8 cellular contexts compared by ENCODE assay signal in genomic region chr4:185395956-185396723, GRCh38. TPM values are rescaled to one million over a fixed set of nuclear protein-coding genes. Genes with fewer than 3 reads are reported as not detected.
DNase-seq lines count a peak whose midpoint lies in the region; TF ChIP-seq lines count a peak whose summit lies in the region.

No MANE protein-coding gene starts in this region.

- H3K4me1 Mint-ChIP-seq in H9 (peaks cover 18 to 24% of the 10 kb centered on the region in 2 experiments), neural crest cell (peaks cover 17% of the 10 kb centered on the region)

- no peaks in the 10 kb centered on the region for H3K4me1 ChIP-seq in ES-I3 (ENCODE audit: insufficient read depth, low read length)
- no peaks in the 10 kb centered on the region for H3K4me1 ChIP-seq in H9 (ENCODE audit: insufficient read depth, low read length)
- peaks cover 14 to 56% (median 32%) of the 10 kb centered on the region in 4 donors for H3K4me1 ChIP-seq in stomach

- peaks cover 0 to 31% (median 26%) of the 10 kb centered on the region in 3 experiments; a peak in 5 of 7 replicates for H3K36me3 Mint-ChIP-seq in H9 (ENCODE audit: insufficient read depth in 1 of 3, low read depth in 3 of 3)
- H3K36me3 Mint-ChIP-seq in neural crest cell (ENCODE audit: low read depth) = peaks cover 9% of the 10 kb centered on the region

- peak; percentile 65 for TF ChIP-seq EP300 in stomach (IDR thresholded peaks at IDR 0.05)

- no peak overlapping the region for H2BK15ac ChIP-seq in H9 (ENCODE audit: low read depth, low read length)

- no peak overlapping the region for H3K27ac ChIP-seq in H9 (ENCODE audit: insufficient read length, low read depth, low read length)
- peak overlapping the region; percentile 99 for H3K27ac ChIP-seq in stomach

- H3K79me1 ChIP-seq in H9 (ENCODE audit: insufficient read depth, low read depth, low read length, poor library complexity, severe bottlenecking) = no peaks in the 10 kb centered on the region

- H3K27ac Mint-ChIP-seq in H9 = peak overlapping the region in 1 of 3 experiments; percentile 88; a peak in 2 of 7 replicates
- H3K27ac Mint-ChIP-seq in neural crest cell (ENCODE audit: unreplicated experiment) = peak overlapping the region; percentile 83

- H3K4me3 ChIP-seq in fibroblast of villous mesenchyme (ENCODE audit: low read depth, low read length) = peak overlapping the region; percentile 80
- peak overlapping the region; percentile 55 to 90 (median 78) for H3K4me3 ChIP-seq in stomach

- H3K9me3 Mint-ChIP-seq in H9 (peaks cover 2 to 3% of the 10 kb centered on the region in 2 experiments; a peak in 4 of 5 replicates), neural crest cell (no peaks in the 10 kb centered on the region)

- no peaks in the 10 kb centered on the region for H3K79me2 ChIP-seq in H9 (ENCODE audit: insufficient read depth, low read length)

- no peak overlapping the region for H3K56ac ChIP-seq in H9 (ENCODE audit: insufficient read length, low read depth, low read length)

- H3K23me2 ChIP-seq in H9 (ENCODE audit: insufficient read length, low read depth, low read length, poor library complexity, severe bottlenecking) = peaks cover 9% of the 10 kb centered on the region

- H2BK5ac ChIP-seq in H9 (ENCODE audit: insufficient read length, low read length) = no peak overlapping the region

- no peak overlapping the region; the same call in 1 of the 2 replicates for H3K4ac ChIP-seq in H9 (ENCODE audit: low read depth, low read length)

- WGBS in H9 (ENCODE audit: extremely low coverage, insufficient read length, low lambda C conversion rate) = no CpG with 5 or more reads among the region's 98 CpGs
- WGBS in stomach, 5 donors = 0 to 1% (median 1%) methylated on average over 38 to 98 of the region's 98 CpGs

- H2BK20ac ChIP-seq in H9 (ENCODE audit: low read depth, low read length, poor library complexity, severe bottlenecking) = no peak overlapping the region

- H3K4me3 Mint-ChIP-seq in H9 (peak overlapping the region; percentile 81 to 87), neural crest cell (peak overlapping the region; percentile 88)

- H3K9ac ChIP-seq in ES-I3 (ENCODE audit: low read depth, low read length) (peak overlapping the region; percentile 75; the same call in 1 of the 2 replicates), H9 (ENCODE audit: extremely low read depth, insufficient read length, low read length) (no peak overlapping the region)

- TF ChIP-seq POLR2A in Raji (IDR thresholded peaks at IDR 0.05; ENCODE audit: insufficient read depth, low read depth, low read length) (peak; percentile 72), stomach (IDR thresholded peaks at IDR 0.05) (peak in 2 of 4 donors; percentile 54 to 64)

- H3K27me3 ChIP-seq in H9 (ENCODE audit: insufficient read depth, low read length) (no peaks in the 10 kb centered on the region), stomach (no peaks in the 10 kb centered on the region)

- H4K20me1 ChIP-seq in H9 (ENCODE audit: control insufficient read depth, insufficient read depth, insufficient read length) = no peaks in the 10 kb centered on the region

- no peak overlapping the region for H2BK12ac ChIP-seq in H9 (ENCODE audit: insufficient read length, low read depth, low read length)

- no peak overlapping the region for H4K91ac ChIP-seq in H9 (ENCODE audit: insufficient read length, low read depth, low read length)

- H3K4me2 ChIP-seq in H9 (ENCODE audit: insufficient read depth, insufficient read length, low read length) = peak overlapping the region; percentile 72

- no peak overlapping the region for H4K8ac ChIP-seq in H9 (replicated peaks; ENCODE audit: insufficient read length, low read depth, low read length)

- H3K36me3 ChIP-seq in ES-I3 (ENCODE audit: insufficient read depth, low read length) (no peaks in the 10 kb centered on the region), stomach (peaks cover 0 to 25% (median 21%) of the 10 kb centered on the region in 4 donors)

- no peak overlapping the region for H3K23ac ChIP-seq in H9 (ENCODE audit: insufficient read length, low read depth, low read length)

- peaks cover 2% of the 10 kb centered on the region; the same call in 1 of the 2 replicates for H3K27me3 Mint-ChIP-seq in H9 (ENCODE audit: low read depth)
- peaks cover 16% of the 10 kb centered on the region for H3K27me3 Mint-ChIP-seq in neural crest cell (ENCODE audit: low read depth)

- no peak for TF ChIP-seq CTCF in H9 (conservative IDR thresholded peaks at IDR 0.05)
- no peak for TF ChIP-seq CTCF in fibroblast of villous mesenchyme (IDR thresholded peaks at IDR 0.05; ENCODE audit: insufficient read depth, low read depth, low read length)
- no peak for TF ChIP-seq CTCF in neural crest cell (conservative IDR thresholded peaks at IDR 0.05)
- no peak for TF ChIP-seq CTCF in stomach (IDR thresholded peaks at IDR 0.05)

- peak overlapping the region; percentile 74 for H3K14ac ChIP-seq in H9 (ENCODE audit: insufficient read depth, low read length)

- no peak overlapping the region for H2BK120ac ChIP-seq in H9 (ENCODE audit: low read depth, low read length, poor library complexity, severe bottlenecking)

- no peak overlapping the region for H4K5ac ChIP-seq in H9 (ENCODE audit: insufficient read length, low read depth, low read length)

- no peak overlapping the region for H2AFZ ChIP-seq in H9 (ENCODE audit: low read length)

- intact Hi-C loops in stomach (cut with DNase I; ENCODE audit: low total_unique reads) = loop anchor here (10.0 kb wide), 1 partner anchor 181 kb away; no protein-coding TSS in a partner anchor

- peak overlapping the region; percentile 63 for H3K18ac ChIP-seq in H9 (ENCODE audit: insufficient read length, low read depth, low read length)

- DNase-seq in H9 (peak; percentile 96), M059J (ENCODE audit: low read depth) (peak; percentile 94), activated gamma-delta T cell (lab: John Stamatoyannopoulos, UW) (peak; percentile 96), fibroblast of villous mesenchyme (ENCODE audit: low read depth) (peak; percentile 98), neural crest cell (ENCODE audit: low read depth, low spot score) (peak; percentile 91), stomach (peak; percentile 98)

- H2AK5ac ChIP-seq in H9 (ENCODE audit: insufficient read length, low read length) = no peak overlapping the region

- H3K9me3 ChIP-seq in ES-I3 (ENCODE audit: control insufficient read depth, insufficient read depth, low read length) = no peaks in the 10 kb centered on the region; the same call in 1 of the 2 replicates
- H3K9me3 ChIP-seq in H9 (ENCODE audit: control insufficient read depth, low read depth, low read length) = no peaks in the 10 kb centered on the region
- H3K9me3 ChIP-seq in stomach = no peaks in the 10 kb centered on the region

- no peak overlapping the region for H3T11ph ChIP-seq in H9 (ENCODE audit: low read length)

RNA-seq across cellular contexts. Expression of gene LRP2BP, which starts 0.4 kb away (rescaled TPM):
- total RNA-seq in H9 (2021) (0.20 and 0.46 TPM in 2 replicates), fibroblast of villous mesenchyme (0.32 and 1.3 TPM in 2 replicates), neural crest cell (0.07 TPM in 1 of 2 replicates, not detected in the other), stomach (1 to 10 TPM in 1 of 5 donors, under 1 TPM in 2, not detected in 2; 0.45 to 4.8 (median 0.58) TPM)
- total RNA-seq in M059J (2014; rRNA removed; shearing (Covaris generic)) = 0.07 and 0.34 TPM in 2 replicates
- under 1 TPM in 2 of 3 donors, not detected in 1; 0.31 to 0.43 TPM for polyA plus RNA-seq in stomach

RNA-seq across cellular contexts. Expression of gene ANKRD37, which starts 0.5 kb away (rescaled TPM):
- 3.7 and 5.0 TPM in 2 replicates for total RNA-seq in H9 (2021)
- 6.3 and 8.5 TPM in 2 replicates for total RNA-seq in M059J (2014; rRNA removed; shearing (Covaris generic))
- total RNA-seq in fibroblast of villous mesenchyme = 3.0 and 3.2 TPM in 2 replicates
- 0.98 and 1.6 TPM in 2 replicates for total RNA-seq in neural crest cell
- total RNA-seq in stomach = 10 to 100 TPM in 2 of 5 donors, 1 to 10 TPM in 3; 1.2 to 21.0 (median 8.1) TPM
- 10 to 100 TPM; 13.3 to 21.7 (median 18.6) TPM for polyA plus RNA-seq in stomach

RNA-seq across cellular contexts. Expression of gene UFSP2, which starts 29.6 kb away (rescaled TPM):
- total RNA-seq in H9 (2021) (37.1 and 41.1 TPM in 2 replicates), fibroblast of villous mesenchyme (30.3 and 42.7 TPM in 2 replicates), neural crest cell (26.5 and 28.6 TPM in 2 replicates), stomach (10 to 100 TPM in 4 of 5 donors, not detected in 1; 12.3 to 56.2 (median 31.4) TPM)
- 27.2 TPM in 2 replicates for total RNA-seq in M059J (2014; rRNA removed; shearing (Covaris generic))
- polyA plus RNA-seq in stomach = 10 to 100 TPM; 20.3 to 28.1 (median 20.4) TPM
